ENCODE assay signal across 2 cellular contexts in the genomic region with DNA sequence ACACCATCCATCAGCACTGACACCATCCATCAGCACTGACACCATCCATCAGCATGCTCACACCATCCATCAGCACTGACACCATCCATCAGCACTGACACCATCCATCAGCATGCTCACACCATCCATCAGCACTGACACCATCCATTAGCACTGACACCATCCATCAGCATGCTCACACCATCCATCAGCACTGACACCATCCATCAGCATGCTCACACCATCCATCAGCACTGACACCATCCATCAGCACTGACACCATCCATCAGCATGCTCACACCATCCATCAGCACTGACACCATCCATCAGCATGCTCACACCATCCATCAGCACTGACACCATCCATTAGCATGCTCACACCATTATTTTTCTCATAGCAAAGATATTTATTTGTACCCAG.
TF ChIP-seq lines count a peak whose summit lies in the region.

No MANE protein-coding gene starts in this region.

TF ChIP-seq in HEK293T, 16 proteins besides CTCF, POLR2A, EP300 and RAD21:
- TF ChIP-seq, protein P1, sequence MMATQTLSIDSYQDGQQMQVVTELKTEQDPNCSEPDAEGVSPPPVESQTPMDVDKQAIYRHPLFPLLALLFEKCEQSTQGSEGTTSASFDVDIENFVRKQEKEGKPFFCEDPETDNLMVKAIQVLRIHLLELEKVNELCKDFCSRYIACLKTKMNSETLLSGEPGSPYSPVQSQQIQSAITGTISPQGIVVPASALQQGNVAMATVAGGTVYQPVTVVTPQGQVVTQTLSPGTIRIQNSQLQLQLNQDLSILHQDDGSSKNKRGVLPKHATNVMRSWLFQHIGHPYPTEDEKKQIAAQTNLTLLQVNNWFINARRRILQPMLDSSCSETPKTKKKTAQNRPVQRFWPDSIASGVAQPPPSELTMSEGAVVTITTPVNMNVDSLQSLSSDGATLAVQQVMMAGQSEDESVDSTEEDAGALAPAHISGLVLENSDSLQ (IDR thresholded peaks at IDR 0.05): peak; percentile 24; the same call in 1 of the 2 replicates

TF ChIP-seq in K562, 482 proteins besides CTCF, POLR2A, EP300 and RAD21 (continued from another document):
- TF ChIP-seq, protein P2, sequence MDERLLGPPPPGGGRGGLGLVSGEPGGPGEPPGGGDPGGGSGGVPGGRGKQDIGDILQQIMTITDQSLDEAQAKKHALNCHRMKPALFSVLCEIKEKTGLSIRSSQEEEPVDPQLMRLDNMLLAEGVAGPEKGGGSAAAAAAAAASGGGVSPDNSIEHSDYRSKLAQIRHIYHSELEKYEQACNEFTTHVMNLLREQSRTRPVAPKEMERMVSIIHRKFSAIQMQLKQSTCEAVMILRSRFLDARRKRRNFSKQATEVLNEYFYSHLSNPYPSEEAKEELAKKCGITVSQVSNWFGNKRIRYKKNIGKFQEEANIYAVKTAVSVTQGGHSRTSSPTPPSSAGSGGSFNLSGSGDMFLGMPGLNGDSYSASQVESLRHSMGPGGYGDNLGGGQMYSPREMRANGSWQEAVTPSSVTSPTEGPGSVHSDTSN (CRISPR knock-in tag; IDR thresholded peaks at IDR 0.05; ENCODE audit: low read depth): peak; percentile 20; the same call in 1 of the 2 replicates
- TF ChIP-seq, protein P2 (tag; conservative IDR thresholded peaks at IDR 0.05; ENCODE audit: low read depth): peak; percentile 81
- peak; percentile 90 for TF ChIP-seq ARHGAP35 (IDR thresholded peaks at IDR 0.05; ENCODE audit: partially characterized antibody)
- TF ChIP-seq, protein P1 (IDR thresholded peaks at IDR 0.05): peak; percentile 73
- peak in 1 of 2 experiments; percentile 77; a peak in 1 of 3 replicates for TF ChIP-seq CBX3 (IDR thresholded peaks at IDR 0.05; ENCODE audit: borderline replicate concordance in 1 of 2, low read length in 2 of 2)
